Comparison of ENCODE assay signal across 1 cellular context in genomic region chr13:101654916-101655315, GRCh38.
TF ChIP-seq lines count a peak whose summit lies in the region.

No MANE protein-coding gene starts in this region.

TF ChIP-seq in IMR-90, 13 proteins besides CTCF, POLR2A, EP300 and RAD21:
- no peak for TF ChIP-seq RFX5 (IDR thresholded peaks at IDR 0.05; ENCODE audit: low read depth, low read length)
- no peak for TF ChIP-seq FOS (IDR thresholded peaks at IDR 0.05; ENCODE audit: low read depth, low read length)
- no peak for TF ChIP-seq USF2 (IDR thresholded peaks at IDR 0.05; ENCODE audit: low read depth, low read length)
